In genomic region chr17:5701371-5701770, GRCh38 we compare ENCODE assay signal across 21 cellular contexts.
DNase-seq lines count a peak whose midpoint lies in the region; ATAC-seq and TF ChIP-seq lines count a peak whose summit lies in the region.
"Had no signal": no experiment of that assay in that cellular context is flagged by ENCODE, and none has a peak within 500 bp of the region (broad histone marks: within the 10 kb centered on the region; RNA-seq: fewer than 3 reads in every experiment).

No MANE protein-coding gene starts in this region.

- peaks cover 47% of the 10 kb centered on the region for H3K4me1 Mint-ChIP-seq in endodermal cell
- H3K4me1 Mint-ChIP-seq in stimulated activated naive B cell treated with anti-CD40 and anti-IgM and Interleukin-4, amounts not matched to agents 10 μg/mL and 1 μg/mL and 100 μg/mL, for 72 hours: no peaks in the 10 kb centered on the region
- H3K4me1 Mint-ChIP-seq: B cell; CD4-positive, CD25-positive, alpha-beta regulatory T cell; CD8-positive, alpha-beta memory T cell had no signal

- DNase-seq in endodermal cell: peak; percentile 31
- DNase-seq in medulla oblongata (ENCODE audit: extremely low spot score): peak; percentile 6
- DNase-seq in stimulated activated naive B cell treated with anti-CD40 and anti-IgM and Interleukin-4, amounts not matched to agents 10 μg/mL and 1 μg/mL and 100 μg/mL, for 72 hours: no peak
- DNase-seq in HK-2 (ENCODE audit: unreplicated experiment): no peak
- DNase-seq in stimulated activated CD4-positive, alpha-beta T cell treated with anti-CD3 and anti-CD28 coated beads, Interleukin-4, amount 100 ng/mL, for 4 hours: no peak
- no peak for DNase-seq in NOMO-1 treated with dmso at 0.1 percent for 144 hours (lab: John Stamatoyannopoulos, UW; ENCODE audit: unreplicated experiment)
- DNase-seq: C1 segment of cervical spinal cord; CD4-positive, CD25-positive, alpha-beta regulatory T cell; CD8-positive, alpha-beta memory T cell; COR-L47; DMS 273 treated with DMSO at 0.1 percent for 48 hours; DMS53; DND-41; EL; GOT3 had no signal

- peak overlapping the region; percentile 52; the same call in 1 of the 2 replicates for H3K27ac ChIP-seq in HUES64 (ENCODE audit: low read depth, low read length)
- H3K27ac ChIP-seq in endodermal cell (ENCODE audit: low read depth, low read length): no peak overlapping the region

- H3K9me3 Mint-ChIP-seq in endodermal cell: peaks cover 6% of the 10 kb centered on the region
- peaks cover 3 to 7% of the 10 kb centered on the region in 2 donors for H3K9me3 Mint-ChIP-seq in stimulated activated naive B cell treated with anti-CD40 and anti-IgM and Interleukin-4, amounts not matched to agents 10 μg/mL and 1 μg/mL and 100 μg/mL, for 72 hours

- TF ChIP-seq CTCF in endodermal cell (conservative IDR thresholded peaks at IDR 0.05): no peak

- no peak overlapping the region for H3K9ac ChIP-seq in HUES64 (ENCODE audit: low read depth, low read length)
- no peak overlapping the region for H3K9ac ChIP-seq in endodermal cell (ENCODE audit: extremely low read depth, low read length, poor library complexity, severe bottlenecking)

- H3K36me3 ChIP-seq in HUES64 (ENCODE audit: insufficient read depth, low read length): no peaks in the 10 kb centered on the region
- no peaks in the 10 kb centered on the region for H3K36me3 ChIP-seq in endodermal cell (ENCODE audit: control insufficient read depth, insufficient read depth, low read length)
- H3K36me3 ChIP-seq: HAP-1 had no signal

- H3K27me3 ChIP-seq in HUES64 (ENCODE audit: insufficient read depth, low read length): no peaks in the 10 kb centered on the region
- no peaks in the 10 kb centered on the region for H3K27me3 ChIP-seq in endodermal cell (ENCODE audit: control insufficient read depth, insufficient read depth, low read length, poor library complexity, severe bottlenecking)

- H3K36me3 Mint-ChIP-seq in endodermal cell (ENCODE audit: low read depth): no peaks in the 10 kb centered on the region
- no peaks in the 10 kb centered on the region for H3K36me3 Mint-ChIP-seq in stimulated activated naive B cell treated with anti-CD40 and anti-IgM and Interleukin-4, amounts not matched to agents 10 μg/mL and 1 μg/mL and 100 μg/mL, for 72 hours
- H3K36me3 Mint-ChIP-seq: CD4-positive, CD25-positive, alpha-beta regulatory T cell; CD8-positive, alpha-beta memory T cell; IgD-negative memory B cell had no signal

- H3K9me3 ChIP-seq in HUES64 (ENCODE audit: insufficient read depth, low read depth, low read length) (peaks cover 4% of the 10 kb centered on the region; the same call in 1 of the 2 replicates), endodermal cell (ENCODE audit: control insufficient read depth, low read length) (peaks cover 9% of the 10 kb centered on the region)
- H3K9me3 ChIP-seq: HAP-1 had no signal

- no peak overlapping the region for H3K27ac Mint-ChIP-seq in endodermal cell
- no peak overlapping the region for H3K27ac Mint-ChIP-seq in stimulated activated naive B cell treated with anti-CD40 and anti-IgM and Interleukin-4, amounts not matched to agents 10 μg/mL and 1 μg/mL and 100 μg/mL, for 72 hours
- H3K27ac Mint-ChIP-seq: B cell; CD4-positive, CD25-positive, alpha-beta regulatory T cell; CD8-positive, alpha-beta memory T cell had no signal

- no peak overlapping the region for H3K4me3 Mint-ChIP-seq in endodermal cell
- no peak overlapping the region for H3K4me3 Mint-ChIP-seq in stimulated activated naive B cell treated with anti-CD40 and anti-IgM and Interleukin-4, amounts not matched to agents 10 μg/mL and 1 μg/mL and 100 μg/mL, for 72 hours
- H3K4me3 Mint-ChIP-seq: B cell; CD4-positive, CD25-positive, alpha-beta regulatory T cell; CD8-positive, alpha-beta memory T cell; IgD-negative memory B cell had no signal

- ATAC-seq in stimulated activated naive B cell treated with anti-CD40 and anti-IgM and Interleukin-4, amounts not matched to agents 10 μg/mL and 1 μg/mL and 100 μg/mL, for 72 hours (replicated peaks): no peak
- ATAC-seq: GM12878, HepG2 had no signal

- peaks cover 13% of the 10 kb centered on the region for H3K27me3 Mint-ChIP-seq in endodermal cell (ENCODE audit: insufficient read depth)
- H3K27me3 Mint-ChIP-seq in stimulated activated naive B cell treated with anti-CD40 and anti-IgM and Interleukin-4, amounts not matched to agents 10 μg/mL and 1 μg/mL and 100 μg/mL, for 72 hours: peaks cover 41 to 57% of the 10 kb centered on the region in 2 donors
- H3K27me3 Mint-ChIP-seq: CD4-positive, CD25-positive, alpha-beta regulatory T cell had no signal

- WGBS in HUES64: 87% methylated on average over 3 of the region's 3 CpGs
- WGBS in endodermal cell (ENCODE audit: insufficient coverage in 1 of 2, insufficient read length in 1 of 2), 2 experiments: 87 to 100% methylated on average over 1 to 3 of the region's 3 CpGs

- H3K4me3 ChIP-seq in HUES64 (ENCODE audit: low read length) (no peak overlapping the region), endodermal cell (ENCODE audit: low read length) (no peak overlapping the region)
- H3K4me3 ChIP-seq: GM12878, HAP-1 had no signal

- peaks cover 46% of the 10 kb centered on the region for H3K4me1 ChIP-seq in HUES64 (ENCODE audit: insufficient read depth, low read length)
- H3K4me1 ChIP-seq in endodermal cell (ENCODE audit: control insufficient read depth, insufficient read depth, low read length): peaks cover 6% of the 10 kb centered on the region
- H3K4me1 ChIP-seq: HAP-1 had no signal

Comparison
In these comparisons a context has a peak if more than half of its experiments do, and no peak if none do; other contexts are left out.
1. DNase-seq: peak in endodermal cell (single experiment) and medulla oblongata (single experiment); none in stimulated activated naive B cell treated with anti-CD40 and anti-IgM and Interleukin-4, amounts not matched to agents 10 μg/mL and 1 μg/mL and 100 μg/mL, for 72 hours (single experiment), HK-2 (single experiment), stimulated activated CD4-positive, alpha-beta T cell treated with anti-CD3 and anti-CD28 coated beads, Interleukin-4, amount 100 ng/mL, for 4 hours (0 of 2) and NOMO-1 treated with dmso at 0.1 percent for 144 hours (single experiment).